In the genomic region with DNA sequence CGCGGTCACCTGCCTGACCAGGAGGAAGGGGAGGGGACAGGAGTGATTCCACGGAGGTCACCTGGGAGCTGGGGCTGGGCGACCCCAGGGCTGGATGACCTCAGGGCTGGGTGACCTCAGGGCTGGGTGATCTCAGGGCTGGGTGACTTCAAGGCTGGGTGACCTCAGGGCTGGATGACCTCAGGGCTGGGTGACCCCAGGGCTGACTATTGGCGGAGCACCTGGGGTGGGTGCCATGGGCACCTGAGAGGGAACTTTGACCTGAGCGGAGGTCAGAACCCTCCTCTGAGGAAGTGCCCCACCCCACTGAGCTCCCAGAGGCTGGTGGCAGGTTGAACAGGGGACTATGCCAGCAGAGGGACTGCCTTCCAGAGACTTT, we compare ENCODE assay signal across 17 cellular contexts. TPM values are rescaled to one million over a fixed set of nuclear protein-coding genes. Genes with fewer than 3 reads are reported as not detected.
DNase-seq lines count a peak whose midpoint lies in the region; ATAC-seq, FAIRE-seq and TF ChIP-seq lines count a peak whose summit lies in the region.
"Had no signal": no experiment of that assay in that cellular context is flagged by ENCODE, and none has a peak within 500 bp of the region (broad histone marks: within the 10 kb centered on the region; RNA-seq: fewer than 3 reads in every experiment).

No MANE protein-coding gene starts in this region.

- DNase-seq in Right ventricle myocardium inferior (ENCODE audit: missing footprints) (no peak), right cardiac atrium (no peak), kidney (peak; percentile 67), lower lobe of right lung (peak; percentile 14), SIG-M5 treated with dmso at 0.1 percent for 504 hours (lab: John Stamatoyannopoulos, UW; ENCODE audit: unreplicated experiment) (no peak)
- DNase-seq: Caco-2, DND-41, GDM1 had no signal

- TF ChIP-seq CTCF in kidney (IDR thresholded peaks at IDR 0.05; ENCODE audit: borderline replicate concordance, extremely low read depth, insufficient read depth), result no peak
- TF ChIP-seq CTCF in lower lobe of right lung (IDR thresholded peaks at IDR 0.05), result no peak

- no peak overlapping the region for H3K4me3 ChIP-seq in right cardiac atrium (ENCODE audit: low read length)
- no peak overlapping the region for H3K4me3 ChIP-seq in kidney (ENCODE audit: low read length in 2 of 2)
- no peak overlapping the region for H3K4me3 ChIP-seq in lower lobe of right lung
- H3K4me3 ChIP-seq: GM23338 had no signal

- H3K27me3 ChIP-seq in right cardiac atrium (ENCODE audit: control insufficient read depth, insufficient read depth), result no peaks in the 10 kb centered on the region
- H3K27me3 ChIP-seq in lower lobe of right lung (ENCODE audit: low read depth), result peaks cover 40% of the 10 kb centered on the region

- H3K9me3 ChIP-seq in right cardiac atrium (ENCODE audit: control insufficient read depth, low read length) (no peaks in the 10 kb centered on the region), kidney (ENCODE audit: control insufficient read depth in 1 of 2, low read length in 2 of 2) (no peaks in the 10 kb centered on the region), lower lobe of right lung (no peaks in the 10 kb centered on the region)
- H3K9me3 ChIP-seq: Caco-2 had no signal

- H3K27ac ChIP-seq in right cardiac atrium (ENCODE audit: low read length) (no peak overlapping the region), kidney (ENCODE audit: low read depth in 2 of 2, low read length in 2 of 2) (no peak overlapping the region), lower lobe of right lung (no peak overlapping the region)
- H3K27ac ChIP-seq: 22Rv1 had no signal

- no peaks in the 10 kb centered on the region for H3K4me1 ChIP-seq in right cardiac atrium (ENCODE audit: control insufficient read depth, insufficient read depth, low read length)
- no peaks in the 10 kb centered on the region for H3K4me1 ChIP-seq in kidney (ENCODE audit: control insufficient read depth in 1 of 2, insufficient read depth in 1 of 2, low read depth in 1 of 2, low read length in 2 of 2)
- no peaks in the 10 kb centered on the region for H3K4me1 ChIP-seq in lower lobe of right lung
- H3K4me1 ChIP-seq: Caco-2 had no signal

- H3K9ac ChIP-seq in kidney (ENCODE audit: low read length in 2 of 2), result no peak overlapping the region

- intact Hi-C loops in Right ventricle myocardium inferior (cut with DNase I) (no loop called here), right cardiac atrium (cut with DNase I) (no loop called here), kidney (cut with DNase I) (no loop called here), lower lobe of right lung (cut with DNase I) (no loop called here)

- WGBS in right cardiac atrium, result 81% methylated on average over 6 of the region's 6 CpGs

- ATAC-seq in Right ventricle myocardium inferior (peak; percentile 24), right cardiac atrium (no peak), lower lobe of right lung (no peak), HG03469 (IDR thresholded peaks at IDR 0.05; ENCODE audit: unreplicated experiment) (no peak), HG03280 (IDR thresholded peaks at IDR 0.05; ENCODE audit: unreplicated experiment) (no peak)

- no peak for FAIRE-seq in kidney (lab: Jason Lieb, UNC)
- FAIRE-seq: GM12892, HTR-8/SVneo had no signal

- H3K36me3 ChIP-seq in kidney (ENCODE audit: control insufficient read depth in 1 of 2, insufficient read depth in 2 of 2, low read length in 2 of 2), result no peaks in the 10 kb centered on the region
- H3K36me3 ChIP-seq in lower lobe of right lung, result no peaks in the 10 kb centered on the region

RNA-seq across cellular contexts. Expression of gene MPPED1, which starts 11.8 kb away (rescaled TPM):
- total RNA-seq in Right ventricle myocardium inferior, result not detected
- total RNA-seq in right cardiac atrium, result under 1 TPM in 1 of 4 donors, not detected in 3; 0.38 TPM
- polyA plus RNA-seq in right cardiac atrium, result 0.05 TPM
- total RNA-seq in kidney, result not detected
- not detected for polyA plus RNA-seq in kidney (ENCODE audit: insufficient read depth, low read depth, low replicate concordance)
- total RNA-seq in lower lobe of right lung, result not detected
- total RNA-seq: A673; Caco-2; CD8-positive, alpha-beta memory T cell had no signal
- polyA plus RNA-seq: BJ; CD8-positive, alpha-beta memory T cell; GM23338 had no signal

RNA-seq across cellular contexts. Expression of gene SCUBE1, which starts 56.8 kb away (rescaled TPM):
- 0.89 TPM for total RNA-seq in Right ventricle myocardium inferior
- total RNA-seq in right cardiac atrium, result 1 to 10 TPM in 1 of 4 donors, under 1 TPM in 2, not detected in 1; 0.03 to 1.3 (median 0.31) TPM
- polyA plus RNA-seq in right cardiac atrium, result 0.34 TPM
- total RNA-seq in kidney, result 7.1 TPM
- polyA plus RNA-seq in kidney (ENCODE audit: insufficient read depth, low read depth, low replicate concordance), result 2.3 TPM
- 16.6 TPM for total RNA-seq in lower lobe of right lung
- total RNA-seq: Caco-2 had no signal
- polyA plus RNA-seq: BJ; CD8-positive, alpha-beta memory T cell had no signal

Comparison
In these comparisons a context has a peak if more than half of its experiments do, and no peak if none do; other contexts are left out.
1. DNase-seq: peak in kidney (single experiment) and lower lobe of right lung (single experiment); none in Right ventricle myocardium inferior (single experiment), right cardiac atrium (0 of 3) and SIG-M5 treated with dmso at 0.1 percent for 504 hours (single experiment).